ENCODE assay signal across 12 cellular contexts in the genomic region with DNA sequence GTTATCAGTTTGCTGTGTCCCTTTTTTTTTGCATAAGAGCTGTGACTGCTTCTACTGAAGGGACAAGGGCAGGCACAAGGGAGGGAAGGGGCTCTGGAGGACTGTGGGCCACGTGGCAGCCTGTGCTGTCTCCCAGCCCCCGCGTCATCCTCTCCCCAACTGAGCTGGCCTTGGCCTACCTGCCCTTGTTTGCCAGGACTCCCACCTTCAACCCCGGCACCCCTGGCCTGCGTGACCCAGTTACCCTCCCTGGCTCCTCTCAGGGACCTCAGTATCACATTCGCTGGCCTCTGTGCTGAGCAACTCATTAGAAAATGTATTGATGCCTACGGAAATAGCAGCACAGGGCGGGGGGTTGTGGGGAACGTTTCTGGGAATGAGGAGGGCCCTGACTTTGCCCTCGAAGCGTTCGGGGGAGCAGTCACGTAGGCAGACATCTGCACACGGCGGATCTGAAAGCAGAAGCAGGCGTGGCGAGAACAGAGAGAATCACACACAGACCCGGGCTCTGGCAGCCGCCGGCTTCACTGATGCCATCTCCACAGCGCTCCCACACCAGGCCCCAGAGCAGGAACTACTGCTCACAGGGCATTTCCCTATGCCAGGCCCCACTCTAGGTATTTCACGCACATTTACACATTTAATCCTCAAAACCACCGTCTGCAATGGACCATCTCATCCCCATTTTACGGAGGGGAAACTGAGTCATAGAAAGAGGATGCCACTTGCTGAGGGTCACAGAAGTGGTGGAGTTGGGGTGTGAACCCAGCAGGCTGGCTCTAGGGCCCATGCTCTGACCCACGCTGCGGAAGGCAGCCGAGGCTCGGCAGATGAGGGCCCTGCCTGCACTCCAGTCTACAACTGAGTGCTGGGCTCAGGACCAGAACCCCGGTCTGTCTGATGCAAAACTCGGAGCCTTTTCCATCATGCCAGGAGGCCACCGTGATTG. TPM values are rescaled to one million over a fixed set of nuclear protein-coding genes. Genes with fewer than 3 reads are reported as not detected.
DNase-seq lines count a peak whose midpoint lies in the region; ATAC-seq and TF ChIP-seq lines count a peak whose summit lies in the region.
"Had no signal": no experiment of that assay in that cellular context is flagged by ENCODE, and none has a peak within 500 bp of the region (broad histone marks: within the 10 kb centered on the region; RNA-seq: fewer than 3 reads in every experiment).

No MANE protein-coding gene starts in this region.

- no CpG with 5 or more reads among the region's 31 CpGs for WGBS in trophoblast cell (ENCODE audit: extremely low coverage, insufficient coverage, insufficient read length)
- WGBS in stomach, 5 donors, result 87 to 91% (median 90%) methylated on average over 31 of the region's 31 CpGs
- WGBS in suprapubic skin, result 81% methylated on average over 26 of the region's 31 CpGs

- H3K27ac Mint-ChIP-seq in brain, result peak overlapping the region; percentile 53 to 97 (median 81)

- H3K4me2 ChIP-seq in trophoblast cell (ENCODE audit: low read length), result no peak overlapping the region

- no peak overlapping the region for H2AFZ ChIP-seq in trophoblast cell (ENCODE audit: insufficient read depth, low read length, poor library complexity)

- peaks cover 9% of the 10 kb centered on the region for H3K79me2 ChIP-seq in trophoblast cell (ENCODE audit: control insufficient read depth, insufficient read depth, low read length, poor library complexity)

- H2BK120ac ChIP-seq in trophoblast cell (ENCODE audit: insufficient read depth, low read length, poor library complexity), result no peak overlapping the region

- H3K4me3 Mint-ChIP-seq in brain, result peak overlapping the region in 4 of 5 experiments; percentile 41 to 78 (median 67)

- H3K18ac ChIP-seq in trophoblast cell (ENCODE audit: low read length), result no peak overlapping the region

- H4K91ac ChIP-seq in trophoblast cell (ENCODE audit: low read depth, low read length), result no peak overlapping the region

- intact Hi-C loops in stomach (cut with DNase I; ENCODE audit: low total_unique reads), result no loop called here

- H3K27me3 ChIP-seq in trophoblast cell (ENCODE audit: insufficient read depth, low read length) (no peaks in the 10 kb centered on the region), stomach (no peaks in the 10 kb centered on the region), suprapubic skin (no peaks in the 10 kb centered on the region)

- H3K9ac ChIP-seq in trophoblast cell (ENCODE audit: low read length), result no peak overlapping the region

- H2AK5ac ChIP-seq in trophoblast cell (ENCODE audit: low read length), result no peak overlapping the region

- TF ChIP-seq CTCF in brain (conservative IDR thresholded peaks at IDR 0.05), result no peak
- TF ChIP-seq CTCF in stomach (IDR thresholded peaks at IDR 0.05), result no peak
- TF ChIP-seq CTCF in GM10248 (IDR thresholded peaks at IDR 0.05; ENCODE audit: control extremely low read depth, extremely low read depth, low read depth, missing control alignments), result no peak
- TF ChIP-seq CTCF in suprapubic skin (IDR thresholded peaks at IDR 0.05), result no peak

- TF ChIP-seq POLR2A in GM18505 (IDR thresholded peaks at IDR 0.05; ENCODE audit: borderline replicate concordance, extremely low read depth, insufficient read depth, insufficient read length), result peak; percentile 21
- TF ChIP-seq POLR2A in stomach (IDR thresholded peaks at IDR 0.05), result no peak
- TF ChIP-seq POLR2A in suprapubic skin (IDR thresholded peaks at IDR 0.05), result no peak

- POLR2A ChIA-PET in GM10248 (lab: Yijun Ruan, JAX), result no interaction called here

- no peak for TF ChIP-seq EP300 in stomach (IDR thresholded peaks at IDR 0.05)
- TF ChIP-seq EP300 in suprapubic skin (IDR thresholded peaks at IDR 0.05), result no peak

- H3K4me1 Mint-ChIP-seq in brain, result peaks cover 73% of the 10 kb centered on the region

- H3K4me3 ChIP-seq in trophoblast cell (ENCODE audit: low read depth, low read length) (peak overlapping the region; percentile 8), stomach (no peak overlapping the region), suprapubic skin (no peak overlapping the region)
- H3K4me3 ChIP-seq: thoracic aorta had no signal

- no peak overlapping the region for H3K27ac ChIP-seq in trophoblast cell (ENCODE audit: low read depth, low read length)
- no peak overlapping the region for H3K27ac ChIP-seq in stomach
- H3K27ac ChIP-seq in suprapubic skin, result no peak overlapping the region
- H3K27ac ChIP-seq: thoracic aorta had no signal

- no peak overlapping the region for H4K8ac ChIP-seq in trophoblast cell (ENCODE audit: low read depth, low read length)

- H3K9me3 Mint-ChIP-seq in brain, result peaks cover 0 to 3% (median 0%) of the 10 kb centered on the region in 5 experiments

- H3K9me3 ChIP-seq in trophoblast cell (ENCODE audit: insufficient read depth, low read depth, low read length), result no peaks in the 10 kb centered on the region
- no peaks in the 10 kb centered on the region for H3K9me3 ChIP-seq in stomach
- H3K9me3 ChIP-seq in suprapubic skin, result no peaks in the 10 kb centered on the region
- H3K9me3 ChIP-seq: thoracic aorta had no signal

- no peaks in the 10 kb centered on the region for H3K79me1 ChIP-seq in trophoblast cell (ENCODE audit: low read length)

- CTCF ChIA-PET in GM10248 (lab: Yijun Ruan, JAX), result interaction anchor here (1.2 to 1.5 kb wide), 2 partner anchors 28 to 29 kb away, joined by 3 to 4 read pairs; no protein-coding TSS in a partner anchor

- H2BK12ac ChIP-seq in trophoblast cell (ENCODE audit: low read length), result no peak overlapping the region

- no peak overlapping the region for H2BK5ac ChIP-seq in trophoblast cell (ENCODE audit: low read depth, low read length, poor library complexity)

- peaks cover 8% of the 10 kb centered on the region in 2 experiments for H3K4me1 ChIP-seq in trophoblast cell (ENCODE audit: control insufficient read depth in 1 of 2, insufficient read depth in 2 of 2, low read length in 2 of 2)
- peaks cover 14 to 64% (median 32%) of the 10 kb centered on the region in 4 donors for H3K4me1 ChIP-seq in stomach
- peaks cover 20% of the 10 kb centered on the region for H3K4me1 ChIP-seq in suprapubic skin

- H3K36me3 ChIP-seq in trophoblast cell (ENCODE audit: control insufficient read depth in 1 of 2, insufficient read depth in 2 of 2, low read length in 2 of 2) (peaks cover 54 to 67% of the 10 kb centered on the region in 2 experiments), stomach (peaks cover 19 to 94% (median 72%) of the 10 kb centered on the region in 4 donors), suprapubic skin (peaks cover 48% of the 10 kb centered on the region)

- H4K12ac ChIP-seq in trophoblast cell (ENCODE audit: low read depth, low read length), result no peak overlapping the region

- peak; percentile 87 for DNase-seq in MV-4-11 (lab: John Stamatoyannopoulos, UW)
- DNase-seq in trophoblast cell, result no peak
- DNase-seq in stomach, result no peak
- DNase-seq in GM10248 (ENCODE audit: extremely low spot score), result no peak
- no peak for DNase-seq in suprapubic skin (ENCODE audit: low spot score in 2 of 2)
- DNase-seq: activated effector memory CD4-positive, alpha-beta T cell treated with anti-CD3 and anti-CD28 coated beads, Interleukin-2, amount 50 U/mL, for 16 hours; central memory CD4-positive, alpha-beta T cell had no signal

- no peak for ATAC-seq in GM18505 (IDR thresholded peaks at IDR 0.05; ENCODE audit: unreplicated experiment)
- ATAC-seq: HCT116 had no signal

- peak overlapping the region; percentile 13 for H3K4ac ChIP-seq in trophoblast cell (ENCODE audit: low read depth, low read length)

- no peak overlapping the region for H3K14ac ChIP-seq in trophoblast cell (ENCODE audit: low read length)

- H3K27me3 Mint-ChIP-seq in brain, result no peaks in the 10 kb centered on the region

- no peak overlapping the region for H3K23ac ChIP-seq in trophoblast cell (ENCODE audit: low read length)

- peaks cover 73% of the 10 kb centered on the region for H3K36me3 Mint-ChIP-seq in brain

RNA-seq across cellular contexts. Expression of gene ATF5, which starts 5.7 kb away (rescaled TPM):
- 409 TPM for polyA plus RNA-seq in brain (ENCODE audit: insufficient read depth, low read depth, low replicate concordance)
- 17.8 and 18.2 TPM in 2 replicates for polyA plus RNA-seq in trophoblast cell (2013)
- 10 to 100 TPM in 1 of 5 donors, 1 to 10 TPM in 4; 2.2 to 13.9 (median 5.1) TPM for total RNA-seq in stomach
- polyA plus RNA-seq in stomach, result 10 to 100 TPM; 20.0 to 40.3 (median 20.5) TPM
- 1 to 10 TPM; 4.5 to 9.1 (median 6.7) TPM for total RNA-seq in suprapubic skin

RNA-seq across cellular contexts. Expression of gene NUP62, which starts 6.0 kb away (rescaled TPM):
- polyA plus RNA-seq in brain (ENCODE audit: insufficient read depth, low read depth, low replicate concordance), result 95.1 TPM
- polyA plus RNA-seq in trophoblast cell (2013), result 57.3 and 59.2 TPM in 2 replicates
- total RNA-seq in stomach, result 10 to 100 TPM in 3 of 5 donors, 1 to 10 TPM in 2; 5.3 to 58.0 (median 14.5) TPM
- 10 to 100 TPM; 13.7 to 17.0 (median 15.9) TPM for polyA plus RNA-seq in stomach
- 10 to 100 TPM; 40.3 to 46.2 (median 44.6) TPM for total RNA-seq in suprapubic skin

RNA-seq across cellular contexts. Expression of gene IL4I1, which starts 26.6 kb away (rescaled TPM):
- polyA plus RNA-seq in brain (ENCODE audit: insufficient read depth, low read depth, low replicate concordance) (not detected), stomach (1 to 10 TPM in 1 of 3 donors, under 1 TPM in 2; 0.56 to 1.1 (median 0.76) TPM)
- 0.30 and 0.33 TPM in 2 replicates for polyA plus RNA-seq in trophoblast cell (2013)
- total RNA-seq in stomach (under 1 TPM in 3 of 5 donors, not detected in 2; 0.45 to 0.73 (median 0.58) TPM), suprapubic skin (under 1 TPM in 1 of 4 donors, not detected in 3; 0.89 TPM)

RNA-seq across cellular contexts. Expression of gene SIGLEC11, which starts 37.6 kb away (rescaled TPM):
- polyA plus RNA-seq in brain (ENCODE audit: insufficient read depth, low read depth, low replicate concordance), result 0.12 TPM
- not detected in 2 replicates for polyA plus RNA-seq in trophoblast cell (2013)
- 100 to 1,000 TPM in 1 of 5 donors, 10 to 100 TPM in 3, under 1 TPM in 1; 0.29 to 103 (median 35.1) TPM for total RNA-seq in stomach
- polyA plus RNA-seq in stomach, result 10 to 100 TPM in 2 of 3 donors, 1 to 10 TPM in 1; 5.8 to 41.0 (median 34.2) TPM
- total RNA-seq in suprapubic skin, result under 1 TPM in 1 of 4 donors, not detected in 3; 0.30 TPM
- total RNA-seq: epithelial cell of proximal tubule had no signal

RNA-seq across cellular contexts. Expression of gene TBC1D17, which starts 45.8 kb away (rescaled TPM):
- polyA plus RNA-seq in brain (ENCODE audit: insufficient read depth, low read depth, low replicate concordance), result 77.4 TPM
- 38.8 and 40.1 TPM in 2 replicates for polyA plus RNA-seq in trophoblast cell (2013)
- 10 to 100 TPM; 10.5 to 77.1 (median 42.4) TPM for total RNA-seq in stomach
- polyA plus RNA-seq in stomach, result 10 to 100 TPM; 33.5 to 33.6 (median 33.6) TPM
- 10 to 100 TPM; 40.5 to 93.4 (median 59.4) TPM for total RNA-seq in suprapubic skin
